8 cellular contexts compared by ENCODE assay signal in genomic region chr11:66855574-66856495, GRCh38. TPM values are rescaled to one million over a fixed set of nuclear protein-coding genes. Genes with fewer than 3 reads are reported as not detected.
A peak's percentile ranks its signal among the peaks of the same experiment; 100 is the strongest.
DNase-seq lines count a peak whose midpoint lies in the region; ATAC-seq and TF ChIP-seq lines count a peak whose summit lies in the region.

No MANE protein-coding gene starts in this region.

- H3K9me3 Mint-ChIP-seq in activated CD8-positive, alpha-beta T cell treated with anti-CD3 and anti-CD28 coated beads, Interleukin-2, amount 10 ng/mL, durations not matched to agents 7 days and 5 days (ENCODE audit: insufficient read depth) = no peaks in the 10 kb centered on the region
- H3K9me3 Mint-ChIP-seq in endothelial cell (ENCODE audit: unreplicated experiment) = no peaks in the 10 kb centered on the region
- no peaks in the 10 kb centered on the region for H3K9me3 Mint-ChIP-seq in mesothelial cell of epicardium

- POLR2A ChIA-PET in activated CD8-positive, alpha-beta T cell treated with anti-CD3 and anti-CD28 coated beads, Interleukin-2, amount 10 ng/mL, durations not matched to agents 7 days and 5 days (lab: Charles Lee) = interaction anchor here (0.7 to 5.5 kb wide), 4 partner anchors 12 to 239 kb away, joined by 3 to 92 read pairs (median 4); partner anchors contain the start of genes PC, RBM14, RBM4 and RCE1

- peak overlapping the region; percentile 90 for H3K27ac ChIP-seq in C4-2B

- H3K27me3 Mint-ChIP-seq in activated CD8-positive, alpha-beta T cell treated with anti-CD3 and anti-CD28 coated beads, Interleukin-2, amount 10 ng/mL, durations not matched to agents 7 days and 5 days (ENCODE audit: low read depth) = no peaks in the 10 kb centered on the region
- peaks cover 24% of the 10 kb centered on the region for H3K27me3 Mint-ChIP-seq in endothelial cell (ENCODE audit: unreplicated experiment)
- no peaks in the 10 kb centered on the region for H3K27me3 Mint-ChIP-seq in mesothelial cell of epicardium (ENCODE audit: low read depth)

- peaks cover 35% of the 10 kb centered on the region for H3K4me1 Mint-ChIP-seq in activated CD8-positive, alpha-beta T cell treated with anti-CD3 and anti-CD28 coated beads, Interleukin-2, amount 10 ng/mL, durations not matched to agents 7 days and 5 days (ENCODE audit: low read depth)
- peaks cover 7% of the 10 kb centered on the region for H3K4me1 Mint-ChIP-seq in endothelial cell (ENCODE audit: unreplicated experiment)
- peaks cover 6% of the 10 kb centered on the region for H3K4me1 Mint-ChIP-seq in mesothelial cell of epicardium

- no peaks in the 10 kb centered on the region for H3K36me3 Mint-ChIP-seq in activated CD8-positive, alpha-beta T cell treated with anti-CD3 and anti-CD28 coated beads, Interleukin-2, amount 10 ng/mL, durations not matched to agents 7 days and 5 days (ENCODE audit: low read depth)
- H3K36me3 Mint-ChIP-seq in endothelial cell (ENCODE audit: low read depth, unreplicated experiment) = peaks cover 10% of the 10 kb centered on the region
- no peaks in the 10 kb centered on the region for H3K36me3 Mint-ChIP-seq in mesothelial cell of epicardium

- DNase-seq in NCI-H748 (lab: John Stamatoyannopoulos, UW; ENCODE audit: unreplicated experiment) (peak; percentile 96), endothelial cell (ENCODE audit: low spot score) (peak; percentile 88), mesothelial cell of epicardium (ENCODE audit: low spot score in 2 of 2, unreplicated experiment in 2 of 2) (peak in 1 of 2 experiments; percentile 75)
- DNase-seq in activated CD8-positive, alpha-beta T cell treated with anti-CD3 and anti-CD28 coated beads, Interleukin-2, amount 10 ng/mL, durations not matched to agents 7 days and 5 days = peak; percentile 91
- peak; percentile 83 to 84 for DNase-seq in stimulated activated CD8-positive, alpha-beta memory T cell treated with anti-CD3 and anti-CD28 coated beads, Interleukin-15, amount 100 ng/mL, for 48 hours (ENCODE audit: low read depth in 2 of 2)

- H3K4me3 Mint-ChIP-seq in activated CD8-positive, alpha-beta T cell treated with anti-CD3 and anti-CD28 coated beads, Interleukin-2, amount 10 ng/mL, durations not matched to agents 7 days and 5 days = peak overlapping the region; percentile 88
- peak overlapping the region; percentile 86 for H3K4me3 Mint-ChIP-seq in endothelial cell (ENCODE audit: unreplicated experiment)
- peak overlapping the region; percentile 90 for H3K4me3 Mint-ChIP-seq in mesothelial cell of epicardium

- peak overlapping the region; percentile 84 for H3K27ac Mint-ChIP-seq in activated CD8-positive, alpha-beta T cell treated with anti-CD3 and anti-CD28 coated beads, Interleukin-2, amount 10 ng/mL, durations not matched to agents 7 days and 5 days
- H3K27ac Mint-ChIP-seq in endothelial cell (ENCODE audit: unreplicated experiment) (peak overlapping the region; percentile 54), mesothelial cell of epicardium (peak overlapping the region; percentile 82)

- peak; percentile 70 for ATAC-seq in GM19324 (IDR thresholded peaks at IDR 0.05; ENCODE audit: low FRiP score, unreplicated experiment)
- ATAC-seq in HG03469 (IDR thresholded peaks at IDR 0.05; ENCODE audit: unreplicated experiment) = peak; percentile 33
- peak; percentile 85 for ATAC-seq in activated CD8-positive, alpha-beta T cell treated with anti-CD3 and anti-CD28 coated beads, Interleukin-2, amount 10 ng/mL, durations not matched to agents 7 days and 5 days

- CTCF ChIA-PET in activated CD8-positive, alpha-beta T cell treated with anti-CD3 and anti-CD28 coated beads, Interleukin-2, amount 10 ng/mL, durations not matched to agents 7 days and 5 days (lab: Charles Lee) = interaction anchor here (1.9 kb wide), 1 partner anchor 12 kb away, joined by 23 read pairs; the partner anchor contains the start of gene RCE1

- TF ChIP-seq CTCF in C4-2B (conservative IDR thresholded peaks at IDR 0.05) (no peak), endothelial cell (IDR thresholded peaks at IDR 0.05; ENCODE audit: unreplicated experiment) (no peak), mesothelial cell of epicardium (IDR thresholded peaks at IDR 0.05; ENCODE audit: unreplicated experiment) (no peak)

RNA-seq across cellular contexts. Expression of gene LRFN4, which starts 1.0 kb away (rescaled TPM):
- 10 to 100 TPM; 24.6 to 28.3 TPM for total RNA-seq in activated CD8-positive, alpha-beta T cell treated with anti-CD3 and anti-CD28 coated beads, Interleukin-2, amount 10 ng/mL, durations not matched to agents 7 days and 5 days
- total RNA-seq in endothelial cell (ENCODE audit: unreplicated experiment) (21.4 TPM), mesothelial cell of epicardium (26.6 to 28.1 TPM (median 27.5 TPM) in 3 replicates)

RNA-seq across cellular contexts. Expression of gene RCE1, which starts 12.6 kb away (rescaled TPM):
- 10 to 100 TPM; 23.1 to 27.3 TPM for total RNA-seq in activated CD8-positive, alpha-beta T cell treated with anti-CD3 and anti-CD28 coated beads, Interleukin-2, amount 10 ng/mL, durations not matched to agents 7 days and 5 days
- 25.2 TPM for total RNA-seq in endothelial cell (ENCODE audit: unreplicated experiment)
- 27.0 to 27.8 TPM (median 27.2 TPM) in 3 replicates for total RNA-seq in mesothelial cell of epicardium

Comparison
In these comparisons a context has a peak if more than half of its experiments do, and no peak if none do; other contexts are left out.
1. ATAC-seq: peak in every context shown above with its lines; median percentile 85 in activated CD8-positive, alpha-beta T cell treated with anti-CD3 and anti-CD28 coated beads, Interleukin-2, amount 10 ng/mL, durations not matched to agents 7 days and 5 days; 70 in GM19324; 33 in HG03469.